8 cellular contexts compared by ENCODE assay signal in genomic region chr12:100574262-100575074, GRCh38. TPM values are rescaled to one million over a fixed set of nuclear protein-coding genes. Genes with fewer than 3 reads are reported as not detected.
DNase-seq lines count a peak whose midpoint lies in the region; ATAC-seq and TF ChIP-seq lines count a peak whose summit lies in the region.

No MANE protein-coding gene starts in this region.

- POLR2A ChIA-PET in activated CD8-positive, alpha-beta T cell treated with anti-CD3 and anti-CD28 coated beads for 36 hours (lab: Charles Lee) = no interaction called here

- peak overlapping the region; percentile 82 for H3K4me3 Mint-ChIP-seq in activated CD8-positive, alpha-beta T cell treated with anti-CD3 and anti-CD28 coated beads for 36 hours

- CTCF ChIA-PET in activated CD8-positive, alpha-beta T cell treated with anti-CD3 and anti-CD28 coated beads for 36 hours (lab: Charles Lee) = no interaction called here

- no peaks in the 10 kb centered on the region for H3K36me3 Mint-ChIP-seq in activated CD8-positive, alpha-beta T cell treated with anti-CD3 and anti-CD28 coated beads for 36 hours (ENCODE audit: low read depth)

- H3K4me1 Mint-ChIP-seq in activated CD8-positive, alpha-beta T cell treated with anti-CD3 and anti-CD28 coated beads for 36 hours (ENCODE audit: low read depth) = peaks cover 11% of the 10 kb centered on the region

- DNase-seq in NCI-H1105 treated with DMSO at 0.1 percent for 48 hours (lab: John Stamatoyannopoulos, UW) (peak; percentile 28), NCI-H1105 (lab: John Stamatoyannopoulos, UW) (no peak), left ventricle myocardium superior (peak; percentile 39), sciatic nerve (ENCODE audit: low spot score) (peak; percentile 77), Ammon's horn (ENCODE audit: low spot score) (no peak), NCI-H524 treated with DMSO at 0.1 percent for 48 hours (lab: John Stamatoyannopoulos, UW) (no peak)
- no peak for DNase-seq in activated CD8-positive, alpha-beta T cell treated with anti-CD3 and anti-CD28 coated beads for 36 hours

- ATAC-seq in HG03342 (IDR thresholded peaks at IDR 0.05; ENCODE audit: unreplicated experiment) (peak; percentile 8), left ventricle myocardium superior (peak; percentile 30), sciatic nerve (peak; percentile 52)
- no peak for ATAC-seq in activated CD8-positive, alpha-beta T cell treated with anti-CD3 and anti-CD28 coated beads for 36 hours

- H3K27ac Mint-ChIP-seq in activated CD8-positive, alpha-beta T cell treated with anti-CD3 and anti-CD28 coated beads for 36 hours = no peak overlapping the region

- H3K9me3 Mint-ChIP-seq in activated CD8-positive, alpha-beta T cell treated with anti-CD3 and anti-CD28 coated beads for 36 hours = no peaks in the 10 kb centered on the region

- H3K27me3 Mint-ChIP-seq in activated CD8-positive, alpha-beta T cell treated with anti-CD3 and anti-CD28 coated beads for 36 hours = peaks cover 26% of the 10 kb centered on the region

- TF ChIP-seq CTCF in activated CD8-positive, alpha-beta T cell treated with anti-CD3 and anti-CD28 coated beads for 36 hours (IDR thresholded peaks at IDR 0.05) = no peak

- intact Hi-C loops in activated CD8-positive, alpha-beta T cell treated with anti-CD3 and anti-CD28 coated beads for 36 hours (cut with micrococcal nuclease) = no loop called here
- intact Hi-C loops in left ventricle myocardium superior (cut with micrococcal nuclease) (no loop called here), sciatic nerve (cut with DNase I) (no loop called here)

RNA-seq across cellular contexts. Expression of gene GAS2L3, which starts 1.0 kb away (rescaled TPM):
- total RNA-seq in activated CD8-positive, alpha-beta T cell treated with anti-CD3 and anti-CD28 coated beads for 36 hours = 1 to 10 TPM; 1.3 to 2.1 TPM
- total RNA-seq in left ventricle myocardium superior (2.5 TPM), sciatic nerve (232 TPM)

Comparison
In these comparisons a context has a peak if more than half of its experiments do, and no peak if none do; other contexts are left out.
1. DNase-seq: peak in NCI-H1105 treated with DMSO at 0.1 percent for 48 hours (single experiment), left ventricle myocardium superior (single experiment) and sciatic nerve (single experiment); none in NCI-H1105 (single experiment), activated CD8-positive, alpha-beta T cell treated with anti-CD3 and anti-CD28 coated beads for 36 hours (single experiment), Ammon's horn (single experiment) and NCI-H524 treated with DMSO at 0.1 percent for 48 hours (single experiment).
2. RNA of gene GAS2L3, which starts 1.0 kb away (total RNA-seq): 232 TPM in sciatic nerve (single experiment); 2.5 TPM in left ventricle myocardium superior (single experiment) and 1.3 to 2.1 TPM in activated CD8-positive, alpha-beta T cell treated with anti-CD3 and anti-CD28 coated beads for 36 hours; every median in the first group is over 10 times any median in the second.